ENCODE assay signal across 13 cellular contexts in genomic region chr2:109242222-109242653, GRCh38.
A peak's percentile ranks its signal among the peaks of the same experiment; 100 is the strongest.
DNase-seq lines count a peak whose midpoint lies in the region; ATAC-seq, FAIRE-seq and TF ChIP-seq lines count a peak whose summit lies in the region.
"Had no signal": no experiment of that assay in that cellular context is flagged by ENCODE, and none has a peak within 500 bp of the region (broad histone marks: within the 10 kb centered on the region; RNA-seq: fewer than 3 reads in every experiment).

No MANE protein-coding gene starts in this region.

- no peaks in the 10 kb centered on the region for H3K27me3 ChIP-seq in prostate gland (replicated peaks; ENCODE audit: insufficient read depth)
- H3K27me3 ChIP-seq in MG63, result no peaks in the 10 kb centered on the region; the same call in 1 of the 2 replicates
- H3K27me3 ChIP-seq: SJCRH30 had no signal

- ATAC-seq in Right ventricle myocardium inferior (peak; percentile 58), Right ventricle myocardium superior (ENCODE audit: poor library complexity) (peak; percentile 54)
- ATAC-seq: activated CD4-positive, alpha-beta T cell treated with anti-CD3 and anti-CD28 coated beads for 36 hours; GM23338 had no signal

- FAIRE-seq in HTR-8/SVneo (lab: Jason Lieb, UNC), result no peak
- FAIRE-seq: A204.1, islet of Langerhans had no signal

- no peaks in the 10 kb centered on the region for H3K9me3 ChIP-seq in prostate gland
- H3K9me3 ChIP-seq in MG63, result no peaks in the 10 kb centered on the region
- H3K9me3 ChIP-seq: SJCRH30 had no signal

- 65% methylated on average over 7 of the region's 7 CpGs for WGBS in prostate gland

- H3K36me3 ChIP-seq in prostate gland (no peaks in the 10 kb centered on the region), MG63 (no peaks in the 10 kb centered on the region)
- H3K36me3 ChIP-seq: SJCRH30 had no signal

- peak overlapping the region; percentile 7 to 68 for H3K27ac ChIP-seq in prostate gland
- H3K27ac ChIP-seq: SJCRH30 had no signal

- no peak for TF ChIP-seq CTCF in prostate gland (IDR thresholded peaks at IDR 0.05)

- DNase-seq in Right ventricle myocardium inferior (ENCODE audit: missing footprints) (peak; percentile 77), cardiac septum (ENCODE audit: low spot score) (no peak), Right ventricle myocardium superior (peak; percentile 61), prostate gland (ENCODE audit: low spot score) (no peak), HTR-8/SVneo (ENCODE audit: insufficient read length, low spot score) (no peak), COR-L47 (lab: John Stamatoyannopoulos, UW) (no peak), MG63 (no peak), nucleus accumbens (lab: John Stamatoyannopoulos, UW) (no peak)
- DNase-seq: activated CD4-positive, alpha-beta T cell treated with anti-CD3 and anti-CD28 coated beads for 36 hours; SJCRH30 had no signal

- H3K4me3 ChIP-seq in prostate gland, result no peak overlapping the region
- no peak overlapping the region for H3K4me3 ChIP-seq in MG63
- H3K4me3 ChIP-seq: GM23338, SJCRH30 had no signal

- H3K4me1 ChIP-seq in prostate gland (replicated peaks), result no peaks in the 10 kb centered on the region
- H3K4me1 ChIP-seq: SJCRH30 had no signal

- TF ChIP-seq POLR2A in prostate gland (IDR thresholded peaks at IDR 0.05), result no peak

- intact Hi-C loops in Right ventricle myocardium inferior (cut with DNase I) (loop anchor here (5.0 kb wide), 3 partner anchors 35 to 110 kb away; no protein-coding TSS in a partner anchor), cardiac septum (cut with DNase I) (no loop called here), Right ventricle myocardium superior (cut with DNase I) (no loop called here), prostate gland (cut with DNase I) (loop anchor here (5.0 to 10.0 kb wide), 2 partner anchors 70 to 83 kb away; no protein-coding TSS in a partner anchor)

Comparison
In these comparisons a context has a peak if more than half of its experiments do, and no peak if none do; other contexts are left out.
1. DNase-seq: peak in Right ventricle myocardium inferior (single experiment) and Right ventricle myocardium superior (single experiment); none in cardiac septum (single experiment), prostate gland (single experiment), HTR-8/SVneo (single experiment), COR-L47 (single experiment), MG63 (single experiment) and nucleus accumbens (0 of 56).
2. intact Hi-C loops: an anchor here in Right ventricle myocardium inferior (5.0 kb wide) and prostate gland (5.0 to 10.0 kb wide); none called in cardiac septum and Right ventricle myocardium superior.